ENCODE assay signal across 8 cellular contexts in the genomic region with DNA sequence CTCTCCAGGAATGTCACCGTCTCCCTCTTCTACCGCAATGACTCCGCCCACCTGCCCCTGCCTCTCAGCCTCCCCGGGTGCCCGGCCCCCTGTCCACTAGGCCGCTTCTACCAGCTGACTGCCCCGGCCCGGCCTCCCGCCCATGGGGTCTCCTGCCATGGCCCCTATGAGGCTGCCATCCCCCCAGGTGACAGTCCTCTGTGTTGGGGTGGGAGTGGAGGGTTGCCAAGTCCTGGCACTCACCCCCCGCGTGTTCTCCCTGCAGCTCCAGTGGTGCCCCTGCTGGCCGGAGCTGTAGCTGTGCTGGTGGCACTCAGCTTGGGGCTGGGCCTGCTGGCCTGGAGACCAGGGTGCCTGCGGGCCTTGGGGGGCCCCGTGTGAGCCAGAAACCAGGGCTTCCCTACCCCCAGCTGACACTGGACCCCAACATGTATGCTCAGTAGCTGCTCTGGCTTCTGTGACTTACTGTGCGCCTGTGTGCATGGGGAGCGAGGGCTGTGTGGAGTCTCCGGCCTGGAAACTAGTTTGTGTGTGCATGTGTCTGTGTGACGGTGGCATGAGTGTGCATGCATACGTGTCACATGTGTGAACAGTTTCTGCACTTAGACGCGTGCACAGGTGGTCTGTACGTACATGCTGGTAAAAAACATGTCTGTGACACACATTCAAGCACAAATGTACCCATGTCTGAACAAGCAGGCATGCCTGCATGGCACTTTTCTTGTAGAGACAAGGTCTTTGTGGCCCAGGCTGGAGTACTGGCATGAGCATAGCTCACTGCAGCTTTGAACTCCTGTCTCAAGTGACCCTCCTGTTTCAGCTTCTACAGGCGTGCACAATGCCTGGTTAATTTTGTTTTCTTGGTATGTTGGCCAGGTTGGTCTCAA. TPM values are rescaled to one million over a fixed set of nuclear protein-coding genes. Genes with fewer than 3 reads are reported as not detected.
DNase-seq lines count a peak whose midpoint lies in the region; ATAC-seq, FAIRE-seq and TF ChIP-seq lines count a peak whose summit lies in the region.
"Had no signal": no experiment of that assay in that cellular context is flagged by ENCODE, and none has a peak within 500 bp of the region (broad histone marks: within the 10 kb centered on the region; RNA-seq: fewer than 3 reads in every experiment).

No MANE protein-coding gene starts in this region.

- H3K27me3 ChIP-seq in HCT116 (ENCODE audit: insufficient read depth, low read length), result no peaks in the 10 kb centered on the region

- FAIRE-seq in G401.6 (lab: Jason Lieb, UNC), result peak; percentile 8

- H4K20me1 ChIP-seq in HCT116 (ENCODE audit: insufficient read depth), result peaks cover 37% of the 10 kb centered on the region; the same call in 1 of the 2 replicates

- TF ChIP-seq POLR2A in HCT116 (IDR thresholded peaks at IDR 0.05; ENCODE audit: borderline replicate concordance, extremely low read depth, insufficient read depth, insufficient read length), result peak; percentile 45

- TSS peak; percentile 1 for BruUV-seq in HCT116 (replicated peaks; lab: Mats Ljungman, UMichigan)

- TF ChIP-seq RAD21 in HCT116 (IDR thresholded peaks at IDR 0.05; ENCODE audit: low read depth), result no peak

- TF ChIP-seq CTCF in HCT116 (IDR thresholded peaks at IDR 0.05 in 2 of 3, conservative IDR thresholded peaks at IDR 0.05 in 1 of 3; ENCODE audit: borderline replicate concordance in 1 of 3, insufficient read depth in 1 of 3, low read depth in 2 of 3, low read length in 2 of 3), result peak in 2 of 3 experiments; percentile 64 to 78; a peak in 4 of 6 replicates

- peak overlapping the region; percentile 40; the same call in 1 of the 2 replicates for H3K4me2 ChIP-seq in HCT116 (ENCODE audit: low read length)

- H3K9me3 ChIP-seq in HCT116 (ENCODE audit: control insufficient read depth in 1 of 2, insufficient read depth in 1 of 2, low read depth in 1 of 2, low read length in 2 of 2) (no peaks in the 10 kb centered on the region), SK-N-MC (ENCODE audit: low read depth, low read length) (no peaks in the 10 kb centered on the region)

- DNase-seq in HCT116 (ENCODE audit: low read depth, low spot score) (no peak), SK-N-MC (ENCODE audit: low read depth, low spot score) (no peak), left lobe of liver (ENCODE audit: low spot score) (no peak), AML-193 (lab: John Stamatoyannopoulos, UW) (no peak)

- H3K36me3 ChIP-seq in HCT116 (ENCODE audit: control insufficient read depth in 1 of 2, insufficient read depth in 2 of 2, low read length in 2 of 2) (peaks cover 25 to 31% of the 10 kb centered on the region in 2 experiments; a peak in 3 of 4 replicates), SK-N-MC (ENCODE audit: insufficient read depth, low read length) (peaks cover 29% of the 10 kb centered on the region)

- POLR2A ChIA-PET in HCT116 (lab: Charles Lee), result interaction anchor here (3.5 kb wide), 1 partner anchor 9 kb away, joined by 19 read pairs; no protein-coding TSS in a partner anchor

- peaks cover 11 to 32% of the 10 kb centered on the region in 2 experiments; a peak in 3 of 4 replicates for H3K4me1 ChIP-seq in HCT116 (ENCODE audit: control insufficient read depth in 1 of 2, insufficient read depth in 2 of 2, low read length in 2 of 2)

- ATAC-seq in HCT116 (peak; percentile 61), left lobe of liver (peak; percentile 22), HG03565 (IDR thresholded peaks at IDR 0.05; ENCODE audit: unreplicated experiment) (no peak), HG02678 (IDR thresholded peaks at IDR 0.05; ENCODE audit: unreplicated experiment) (no peak)

- H2AFZ ChIP-seq in HCT116 (ENCODE audit: low read depth, low read length, poor library complexity, severe bottlenecking), result no peak overlapping the region

- no peaks in the 10 kb centered on the region for H3K9me2 ChIP-seq in HCT116 (ENCODE audit: insufficient read depth)

- H3K79me2 ChIP-seq in HCT116 (ENCODE audit: insufficient read depth, low read length), result peaks cover 27% of the 10 kb centered on the region

- H3K9ac ChIP-seq in HCT116 (ENCODE audit: low read length) (no peak overlapping the region), SK-N-MC (ENCODE audit: insufficient read length) (no peak overlapping the region)

- H3K27ac ChIP-seq in HCT116 (ENCODE audit: low read depth, low read length) (peak overlapping the region; percentile 40), SK-N-MC (peak overlapping the region; percentile 47; the same call in 1 of the 2 replicates)

- intact Hi-C loops in HCT116 (cut with micrococcal nuclease), result loop anchor here (1.0 to 5.0 kb wide), 2 partner anchors 127 to 297 kb away; no protein-coding TSS in a partner anchor

- H3K4me3 ChIP-seq in HCT116 (replicated peaks in 1 of 2; ENCODE audit: low read depth in 1 of 2, low read length in 2 of 2), result no peak overlapping the region
- H3K4me3 ChIP-seq in SK-N-MC, result no peak overlapping the region

- RAD21 ChIA-PET in HCT116 (lab: Charles Lee; ENCODE audit: low non-redundant PET in 1 of 2, low total read pairs in 2 of 2, uncharacterized antibody in 2 of 2, unreplicated experiment in 2 of 2), result interaction anchor here (0.6 to 1.5 kb wide), 4 partner anchors 114 to 127 kb away, joined by 3 to 7 read pairs (median 4); no protein-coding TSS in a partner anchor

- CTCF ChIA-PET in HCT116 (lab: Charles Lee), result interaction anchor here (0.9 to 3.1 kb wide), 8 partner anchors 10 to 301 kb away, joined by 3 to 19 read pairs (median 7); no protein-coding TSS in a partner anchor

TF ChIP-seq in HCT116, 20 proteins besides CTCF, POLR2A, EP300 and RAD21 (continues in another document):
- no peak; the same call in 1 of the 2 replicates for TF ChIP-seq ELF1 (IDR thresholded peaks at IDR 0.05; ENCODE audit: borderline replicate concordance, low read depth)
- TF ChIP-seq POLR2AphosphoS5 (IDR thresholded peaks at IDR 0.05; ENCODE audit: low read depth, low read length), result peak; percentile 54
- TF ChIP-seq ZFX (IDR thresholded peaks at IDR 0.05), result no peak; the same call in 1 of the 2 replicates
- no peak for TF ChIP-seq ZNF274 (IDR thresholded peaks at IDR 0.05; ENCODE audit: low read depth, low read length)
- no peak for TF ChIP-seq CEBPB (IDR thresholded peaks at IDR 0.05; ENCODE audit: low read depth)
- TF ChIP-seq, protein P1, sequence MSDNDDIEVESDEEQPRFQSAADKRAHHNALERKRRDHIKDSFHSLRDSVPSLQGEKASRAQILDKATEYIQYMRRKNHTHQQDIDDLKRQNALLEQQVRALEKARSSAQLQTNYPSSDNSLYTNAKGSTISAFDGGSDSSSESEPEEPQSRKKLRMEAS (IDR thresholded peaks at IDR 0.05), result 0 out of 2 replicates have a peak, but pooled peaks have one; percentile 26
- no peak for TF ChIP-seq FOSL1 (IDR thresholded peaks at IDR 0.05; ENCODE audit: low read depth)
- no peak for TF ChIP-seq CBX3 (IDR thresholded peaks at IDR 0.05; ENCODE audit: low read depth)
- no peak for TF ChIP-seq SRF (IDR thresholded peaks at IDR 0.05; ENCODE audit: low read depth)
- TF ChIP-seq SIN3A (IDR thresholded peaks at IDR 0.05; ENCODE audit: low read depth), result peak; percentile 34; the same call in 1 of the 2 replicates
- peak; percentile 42; the same call in 1 of the 2 replicates for TF ChIP-seq SP1 (IDR thresholded peaks at IDR 0.05; ENCODE audit: low read depth)
- TF ChIP-seq ATF3 (IDR thresholded peaks at IDR 0.05), result no peak; the same call in 1 of the 2 replicates
- peak; percentile 31; the same call in 1 of the 2 replicates for TF ChIP-seq EGR1 (IDR thresholded peaks at IDR 0.05; ENCODE audit: low read depth)
- TF ChIP-seq, protein P2, sequence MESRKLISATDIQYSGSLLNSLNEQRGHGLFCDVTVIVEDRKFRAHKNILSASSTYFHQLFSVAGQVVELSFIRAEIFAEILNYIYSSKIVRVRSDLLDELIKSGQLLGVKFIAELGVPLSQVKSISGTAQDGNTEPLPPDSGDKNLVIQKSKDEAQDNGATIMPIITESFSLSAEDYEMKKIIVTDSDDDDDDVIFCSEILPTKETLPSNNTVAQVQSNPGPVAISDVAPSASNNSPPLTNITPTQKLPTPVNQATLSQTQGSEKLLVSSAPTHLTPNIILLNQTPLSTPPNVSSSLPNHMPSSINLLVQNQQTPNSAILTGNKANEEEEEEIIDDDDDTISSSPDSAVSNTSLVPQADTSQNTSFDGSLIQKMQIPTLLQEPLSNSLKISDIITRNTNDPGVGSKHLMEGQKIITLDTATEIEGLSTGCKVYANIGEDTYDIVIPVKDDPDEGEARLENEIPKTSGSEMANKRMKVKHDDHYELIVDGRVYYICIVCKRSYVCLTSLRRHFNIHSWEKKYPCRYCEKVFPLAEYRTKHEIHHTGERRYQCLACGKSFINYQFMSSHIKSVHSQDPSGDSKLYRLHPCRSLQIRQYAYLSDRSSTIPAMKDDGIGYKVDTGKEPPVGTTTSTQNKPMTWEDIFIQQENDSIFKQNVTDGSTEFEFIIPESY (IDR thresholded peaks at IDR 0.05; ENCODE audit: extremely low read depth, insufficient replicate concordance, low read length), result peak; percentile 11
- TF ChIP-seq TCF7L2 (IDR thresholded peaks at IDR 0.05; ENCODE audit: borderline replicate concordance, extremely low read depth, insufficient read depth, insufficient read length), result no peak
- no peak for TF ChIP-seq EZH2 (IDR thresholded peaks at IDR 0.05)
- no peak for TF ChIP-seq YY1 (IDR thresholded peaks at IDR 0.05; ENCODE audit: extremely low read depth, insufficient replicate concordance, low read depth, low read length)

RNA-seq across cellular contexts. Expression of gene ACP4, which starts 4.8 kb away (rescaled TPM):
- total RNA-seq in HCT116 (2021; ENCODE audit: unreplicated experiment) (not detected), left lobe of liver (not detected)
- not detected in 2 replicates for polyA plus RNA-seq in HCT116 (2012)
- total RNA-seq: lung microvascular endothelial cell had no signal

RNA-seq across cellular contexts. Expression of gene GPR32, which starts 24.8 kb away (rescaled TPM):
- not detected for total RNA-seq in HCT116 (2021; ENCODE audit: unreplicated experiment)
- polyA plus RNA-seq in HCT116 (2012), result 0.09 TPM in 1 of 2 replicates, not detected in the other
- total RNA-seq in left lobe of liver, result not detected
- total RNA-seq: lung microvascular endothelial cell had no signal

RNA-seq across cellular contexts. Expression of gene KLK1, which starts 28.6 kb away (rescaled TPM):
- total RNA-seq in HCT116 (2021; ENCODE audit: unreplicated experiment) (3.3 TPM), left lobe of liver (0.75 TPM)
- polyA plus RNA-seq in HCT116 (2012), result 4.4 and 4.9 TPM in 2 replicates
- total RNA-seq: lung microvascular endothelial cell had no signal

RNA-seq across cellular contexts. Expression of gene KLK15, which starts 38.4 kb away (rescaled TPM):
- total RNA-seq in HCT116 (2021; ENCODE audit: unreplicated experiment) (not detected), left lobe of liver (not detected)
- 0.17 and 0.39 TPM in 2 replicates for polyA plus RNA-seq in HCT116 (2012)
- total RNA-seq: lung microvascular endothelial cell had no signal

RNA-seq across cellular contexts. Expression of gene KLK3, which starts 59.7 kb away (rescaled TPM):
- not detected for total RNA-seq in HCT116 (2021; ENCODE audit: unreplicated experiment)
- 0.07 TPM in 1 of 2 replicates, not detected in the other for polyA plus RNA-seq in HCT116 (2012)
- total RNA-seq in left lobe of liver, result not detected
- total RNA-seq: lung microvascular endothelial cell had no signal

Comparison
In these comparisons a context has a peak if more than half of its experiments do, and no peak if none do; other contexts are left out.
1. ATAC-seq: peak in HCT116 (single experiment) and left lobe of liver (single experiment); none in HG03565 (single experiment) and HG02678 (single experiment).